ENCODE assay signal across 11 cellular contexts in the genomic region with DNA sequence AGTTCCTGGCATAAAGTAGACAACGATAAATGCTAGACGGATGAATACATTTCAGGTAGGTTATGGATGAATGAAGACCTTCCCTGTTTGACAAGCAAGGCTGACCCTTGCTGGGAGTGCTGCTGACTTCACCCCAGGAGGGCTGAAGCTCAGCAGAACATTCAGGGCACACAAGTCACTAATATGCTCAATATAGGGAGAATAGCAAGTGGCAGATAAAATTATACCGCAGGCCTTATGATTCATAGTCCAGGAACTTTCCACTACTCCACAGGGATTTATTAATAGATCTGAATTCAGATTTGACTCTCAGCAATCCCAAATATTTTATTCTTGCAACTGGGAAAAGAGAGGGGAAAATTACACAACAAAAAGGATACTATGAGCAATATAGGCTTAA. TPM values are rescaled to one million over a fixed set of nuclear protein-coding genes. Genes with fewer than 3 reads are reported as not detected.
DNase-seq lines count a peak whose midpoint lies in the region; ATAC-seq and TF ChIP-seq lines count a peak whose summit lies in the region.
"Had no signal": no experiment of that assay in that cellular context is flagged by ENCODE, and none has a peak within 500 bp of the region (broad histone marks: within the 10 kb centered on the region; RNA-seq: fewer than 3 reads in every experiment).

No MANE protein-coding gene starts in this region.

- H3K9me2 ChIP-seq in Karpas-422 (replicated peaks; ENCODE audit: insufficient read depth, low read length): no peaks in the 10 kb centered on the region

- H3K27me3 ChIP-seq in ACC112 (ENCODE audit: insufficient read depth, low read length): no peaks in the 10 kb centered on the region
- no peaks in the 10 kb centered on the region for H3K27me3 ChIP-seq in left lung
- H3K27me3 ChIP-seq in Karpas-422 (ENCODE audit: low read length): no peaks in the 10 kb centered on the region; the same call in 1 of the 2 replicates
- H3K27me3 ChIP-seq: cardiac muscle cell had no signal

- TF ChIP-seq CTCF in choroid plexus epithelial cell (conservative IDR thresholded peaks at IDR 0.05; ENCODE audit: low read depth, low read length) (no peak), left lung (IDR thresholded peaks at IDR 0.05) (no peak)

- no peak overlapping the region for H3K9ac ChIP-seq in Karpas-422 (ENCODE audit: low read length)

- ATAC-seq in left lung (peak; percentile 81), GM21360 (IDR thresholded peaks at IDR 0.05; ENCODE audit: unreplicated experiment) (no peak)

- H3K79me2 ChIP-seq in ACC112 (ENCODE audit: control insufficient read depth, insufficient read depth, low read length, unreplicated experiment): no peaks in the 10 kb centered on the region
- no peaks in the 10 kb centered on the region for H3K79me2 ChIP-seq in Karpas-422 (ENCODE audit: low read length)

- H2AFZ ChIP-seq in ACC112 (ENCODE audit: low read length, unreplicated experiment): no peak overlapping the region
- H2AFZ ChIP-seq in Karpas-422 (ENCODE audit: low read length): no peak overlapping the region

- H3K4me2 ChIP-seq in Karpas-422 (ENCODE audit: low read depth, low read length, poor library complexity, severe bottlenecking): no peak overlapping the region

- H3K4me1 ChIP-seq in ACC112 (ENCODE audit: control insufficient read depth, insufficient read depth, low read length, unreplicated experiment) (peaks cover 34% of the 10 kb centered on the region), left lung (peaks cover 0 to 6% of the 10 kb centered on the region in 2 donors), Karpas-422 (ENCODE audit: low read length) (no peaks in the 10 kb centered on the region)

- H4K20me1 ChIP-seq in Karpas-422 (ENCODE audit: insufficient read depth, low read depth, low read length): no peaks in the 10 kb centered on the region

- H3K36me3 ChIP-seq in ACC112 (ENCODE audit: insufficient read depth, low read length) (0 out of 2 replicates have a peak, but pooled peaks cover 3% of the 10 kb centered on the region), left lung (no peaks in the 10 kb centered on the region), Karpas-422 (ENCODE audit: insufficient read depth, low read length) (no peaks in the 10 kb centered on the region)
- H3K36me3 ChIP-seq: cardiac muscle cell had no signal

- DNase-seq in LHCN-M2 (ENCODE audit: low read depth): peak; percentile 89
- peak; percentile 78 for DNase-seq in choroid plexus epithelial cell (ENCODE audit: low read depth)
- no peak for DNase-seq in left lung
- DNase-seq in pons (ENCODE audit: low spot score): no peak
- DNase-seq in Karpas-422: no peak
- DNase-seq in NCI-H774 (lab: John Stamatoyannopoulos, UW): no peak
- DNase-seq: NCI-H1092, retina had no signal

- H3K27ac ChIP-seq in ACC112 (ENCODE audit: low read depth, low read length): peak overlapping the region; percentile 80
- peak overlapping the region in 1 of 2 donors; percentile 45 for H3K27ac ChIP-seq in left lung
- H3K27ac ChIP-seq in Karpas-422 (ENCODE audit: low read length): no peak overlapping the region
- H3K27ac ChIP-seq: cardiac muscle cell had no signal

- H3K9me3 ChIP-seq in left lung (peaks cover 0 to 4% of the 10 kb centered on the region in 2 donors), Karpas-422 (ENCODE audit: low read length) (no peaks in the 10 kb centered on the region)

- H3K4me3 ChIP-seq in ACC112 (ENCODE audit: low read depth, low read length) (peak overlapping the region; percentile 40; the same call in 1 of the 2 replicates), choroid plexus epithelial cell (ENCODE audit: low read depth, low read length) (no peak overlapping the region), left lung (no peak overlapping the region), Karpas-422 (ENCODE audit: low read length) (no peak overlapping the region)
- H3K4me3 ChIP-seq: cardiac muscle cell had no signal

- intact Hi-C loops in left lung (cut with DNase I): no loop called here

RNA-seq across cellular contexts. Expression of gene GRAMD2B, which starts 38.2 kb away (rescaled TPM):
- 16.3 and 23.1 TPM in 2 replicates for total RNA-seq in LHCN-M2 (2014; rRNA removed)
- polyA plus RNA-seq in LHCN-M2 (2012): 53.8 TPM
- total RNA-seq in left lung: 10 to 100 TPM; 18.1 to 19.2 TPM
- total RNA-seq in Karpas-422 (2014; rRNA removed; shearing (Covaris generic); ENCODE audit: low replicate concordance): 4.5 and 8.1 TPM in 2 replicates

Comparison
In these comparisons a context has a peak if more than half of its experiments do, and no peak if none do; other contexts are left out.
1. DNase-seq: peak in LHCN-M2 (single experiment) and choroid plexus epithelial cell (single experiment); none in left lung (0 of 2), pons (single experiment), Karpas-422 (single experiment) and NCI-H774 (single experiment).